21 cellular contexts compared by ENCODE assay signal in genomic region chr1:180243517-180244221, GRCh38. TPM values are rescaled to one million over a fixed set of nuclear protein-coding genes. Genes with fewer than 3 reads are reported as not detected.
DNase-seq lines count a peak whose midpoint lies in the region; ATAC-seq and TF ChIP-seq lines count a peak whose summit lies in the region.
"Had no signal": no experiment of that assay in that cellular context is flagged by ENCODE, and none has a peak within 500 bp of the region (broad histone marks: within the 10 kb centered on the region; RNA-seq: fewer than 3 reads in every experiment).

No MANE protein-coding gene starts in this region.

- H3K9me3 ChIP-seq in GM23248 (ENCODE audit: low read depth): no peaks in the 10 kb centered on the region
- H3K9me3 ChIP-seq: SJSA1 had no signal

- H3K27me3 ChIP-seq in GM23248 (replicated peaks; ENCODE audit: insufficient read depth) (peaks cover 33% of the 10 kb centered on the region), foreskin keratinocyte (peaks cover 73% of the 10 kb centered on the region)

- in situ Hi-C loops in GM23248 (cut with MboI): no loop called here

- H3K27ac Mint-ChIP-seq in stimulated activated naive B cell treated with anti-CD40 and anti-IgM and Interleukin-4, amounts not matched to agents 10 μg/mL and 1 μg/mL and 100 μg/mL, for 72 hours: no peak overlapping the region
- no peak overlapping the region for H3K27ac Mint-ChIP-seq in immature natural killer cell

- H3K4me2 ChIP-seq in GM23248 (ENCODE audit: unreplicated experiment): no peak overlapping the region

- H3K9me3 Mint-ChIP-seq in stimulated activated naive B cell treated with anti-CD40 and anti-IgM and Interleukin-4, amounts not matched to agents 10 μg/mL and 1 μg/mL and 100 μg/mL, for 72 hours: no peaks in the 10 kb centered on the region
- H3K9me3 Mint-ChIP-seq in immature natural killer cell: no peaks in the 10 kb centered on the region

- H3K36me3 ChIP-seq in GM23248 (ENCODE audit: low read depth): no peaks in the 10 kb centered on the region
- H3K36me3 ChIP-seq: SJSA1 had no signal

- H3K27ac ChIP-seq in GM23248: no peak overlapping the region
- H3K27ac ChIP-seq in foreskin keratinocyte: no peak overlapping the region
- H3K27ac ChIP-seq: C4-2B, SJSA1 had no signal

- H3K4me1 Mint-ChIP-seq in stimulated activated naive B cell treated with anti-CD40 and anti-IgM and Interleukin-4, amounts not matched to agents 10 μg/mL and 1 μg/mL and 100 μg/mL, for 72 hours: no peaks in the 10 kb centered on the region
- no peaks in the 10 kb centered on the region for H3K4me1 Mint-ChIP-seq in immature natural killer cell

- H3K4me1 ChIP-seq in GM23248 (ENCODE audit: insufficient read depth) (no peaks in the 10 kb centered on the region), foreskin keratinocyte (no peaks in the 10 kb centered on the region)

- no peaks in the 10 kb centered on the region for H3F3A ChIP-seq in GM23248 (ENCODE audit: insufficient read depth)

- no peaks in the 10 kb centered on the region for H3K9me2 ChIP-seq in GM23248 (ENCODE audit: insufficient read depth)

- TF ChIP-seq CTCF in foreskin keratinocyte (conservative IDR thresholded peaks at IDR 0.05): peak; percentile 14

- peaks cover 36 to 56% of the 10 kb centered on the region in 2 donors for H3K27me3 Mint-ChIP-seq in stimulated activated naive B cell treated with anti-CD40 and anti-IgM and Interleukin-4, amounts not matched to agents 10 μg/mL and 1 μg/mL and 100 μg/mL, for 72 hours
- peaks cover 8 to 18% (median 9%) of the 10 kb centered on the region in 3 donors for H3K27me3 Mint-ChIP-seq in immature natural killer cell (ENCODE audit: low read depth in 3 of 3)

- WGBS in GM23248 (ENCODE audit: low coverage in 1 of 2, low lambda C conversion rate in 2 of 2, missing lambda C conversion rate in 2 of 2), 2 experiments: 70 to 77% methylated on average over 11 of the region's 11 CpGs

- no peak overlapping the region for H3K4me3 ChIP-seq in GM23248
- H3K4me3 ChIP-seq: SJSA1 had no signal

- no peak overlapping the region for H2AFZ ChIP-seq in GM23248

- H3K9ac ChIP-seq in GM23248: no peak overlapping the region

- DNase-seq in DMS53 (lab: John Stamatoyannopoulos, UW): peak; percentile 27
- DNase-seq in DMS53 treated with DMSO at 0.1 percent for 48 hours (lab: John Stamatoyannopoulos, UW; ENCODE audit: unreplicated experiment): no peak
- peak; percentile 29 for DNase-seq in GM23248
- peak; percentile 50 for DNase-seq in NCI-H69 (lab: John Stamatoyannopoulos, UW)
- DNase-seq in foreskin keratinocyte: no peak
- DNase-seq in stimulated activated naive B cell treated with anti-CD40 and anti-IgM and Interleukin-4, amounts not matched to agents 10 μg/mL and 1 μg/mL and 100 μg/mL, for 72 hours: no peak
- no peak for DNase-seq in immature natural killer cell
- DNase-seq in NCI-H1105 (lab: John Stamatoyannopoulos, UW): no peak
- DNase-seq: 8988T, DMS79 treated with DMSO at 0.1 percent for 48 hours, GF-D8, H7, Kasumi-1, MV-4-11, NCI-H1436 treated with DMSO at 0.1 percent for 48 hours, NCI-H2081, NCI-H226, NCI-H526 treated with DMSO at 0.1 percent for 48 hours, RPMI8226 had no signal

- H3K79me2 ChIP-seq in GM23248 (ENCODE audit: insufficient read depth): no peaks in the 10 kb centered on the region

- H4K20me1 ChIP-seq in GM23248 (ENCODE audit: insufficient read depth): no peaks in the 10 kb centered on the region

- ATAC-seq in foreskin keratinocyte: peak; percentile 17
- no peak for ATAC-seq in stimulated activated naive B cell treated with anti-CD40 and anti-IgM and Interleukin-4, amounts not matched to agents 10 μg/mL and 1 μg/mL and 100 μg/mL, for 72 hours (replicated peaks)

- H3K4me3 Mint-ChIP-seq in stimulated activated naive B cell treated with anti-CD40 and anti-IgM and Interleukin-4, amounts not matched to agents 10 μg/mL and 1 μg/mL and 100 μg/mL, for 72 hours: no peak overlapping the region
- no peak overlapping the region for H3K4me3 Mint-ChIP-seq in immature natural killer cell

- no peaks in the 10 kb centered on the region for H3K36me3 Mint-ChIP-seq in stimulated activated naive B cell treated with anti-CD40 and anti-IgM and Interleukin-4, amounts not matched to agents 10 μg/mL and 1 μg/mL and 100 μg/mL, for 72 hours
- no peaks in the 10 kb centered on the region for H3K36me3 Mint-ChIP-seq in immature natural killer cell

RNA-seq across cellular contexts. Expression of gene LHX4, which starts 13.6 kb away (rescaled TPM):
- not detected in 2 replicates for total RNA-seq in GM23248 (2014; rRNA removed; shearing (Covaris generic))
- polyA plus RNA-seq in GM23248 (2016; fragmentation: Nextera tagmentation; extraction: Ambion mirVana): 0.28 and 0.30 TPM in 2 replicates
- total RNA-seq in foreskin keratinocyte: not detected in 2 replicates
- not detected in 2 replicates for polyA plus RNA-seq in foreskin keratinocyte
- polyA plus RNA-seq in immature natural killer cell: under 1 TPM in 1 of 3 donors, not detected in 2; 0.25 TPM

Comparison
In these comparisons a context has a peak if more than half of its experiments do, and no peak if none do; other contexts are left out.
1. DNase-seq: peak in DMS53 (single experiment), GM23248 (single experiment) and NCI-H69 (single experiment); none in DMS53 treated with DMSO at 0.1 percent for 48 hours (single experiment), foreskin keratinocyte (0 of 2), stimulated activated naive B cell treated with anti-CD40 and anti-IgM and Interleukin-4, amounts not matched to agents 10 μg/mL and 1 μg/mL and 100 μg/mL, for 72 hours (single experiment), immature natural killer cell (0 of 3) and NCI-H1105 (single experiment).